Comparison of ENCODE assay signal across 14 cellular contexts in the genomic region with DNA sequence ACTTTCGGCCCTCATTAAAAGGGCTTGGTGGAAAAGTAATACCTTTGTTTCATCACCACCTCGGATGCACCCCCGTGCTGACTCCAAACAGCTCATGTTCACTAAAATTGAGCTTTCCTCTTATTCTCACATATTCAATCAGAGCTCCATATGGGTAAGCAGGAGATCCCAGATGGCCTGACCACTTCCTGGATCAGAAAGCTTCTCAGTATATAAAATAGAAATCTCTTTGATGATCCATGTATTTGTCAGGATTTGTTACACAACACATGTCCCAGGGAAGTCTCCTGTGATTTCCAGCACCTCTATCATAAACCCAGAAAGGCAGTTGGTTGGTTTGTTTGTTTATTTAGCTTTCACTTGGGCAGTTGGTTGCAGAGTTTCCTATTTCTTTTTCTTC.
"Had no signal": no experiment of that assay in that cellular context is flagged by ENCODE, and none has a peak within 500 bp of the region (broad histone marks: within the 10 kb centered on the region; RNA-seq: fewer than 3 reads in every experiment).

No MANE protein-coding gene starts in this region.

- ATAC-seq: activated naive CD4-positive, alpha-beta T cell treated with anti-CD3 and anti-CD28 coated beads, Interleukin-2, amount 50 U/mL, for 72 hours; lower lobe of right lung; naive thymus-derived CD8-positive, alpha-beta T cell; psoas muscle; T-helper 17 cell; upper lobe of right lung had no signal

- H2AFZ ChIP-seq: hepatocyte had no signal

- H3K36me3 ChIP-seq: lower lobe of right lung, sigmoid colon, upper lobe of right lung had no signal

- H3K9me3 ChIP-seq: lower lobe of right lung, psoas muscle, sigmoid colon, upper lobe of right lung had no signal

- H3K27me3 Mint-ChIP-seq: stimulated activated naive CD8-positive, alpha-beta T cell treated with anti-CD3 and anti-CD28 coated beads, Interleukin-15, Interleukin-2, amounts not matched to agents 100 ng/mL and 50 ng/mL, for 24 hours had no signal

- DNase-seq: activated CD4-positive, alpha-beta T cell treated with anti-CD3 and anti-CD28 coated beads, Interleukin-2, amount 50 U/mL, for 1 hour; activated CD4-positive, CD25-positive, alpha-beta regulatory T cell; activated effector memory CD4-positive, alpha-beta T cell treated with Interleukin-2 at 50 U/mL for 16 hours; lower lobe of right lung; naive thymus-derived CD8-positive, alpha-beta T cell; psoas muscle; sigmoid colon; stimulated activated CD4-positive, alpha-beta T cell treated with anti-CD3 and anti-CD28 coated beads, Interleukin-15, amount 100 ng/mL, for 24 hours; stimulated activated CD4-positive, alpha-beta T cell treated with anti-CD3 and anti-CD28 coated beads, Interleukin-4, amount 100 ng/mL, for 24 hours; T-helper 17 cell; upper lobe of right lung had no signal

- H3K79me2 ChIP-seq: hepatocyte had no signal

- H3K4me1 ChIP-seq: lower lobe of right lung, psoas muscle, sigmoid colon, upper lobe of right lung had no signal

- H3K27ac ChIP-seq: hepatocyte, lower lobe of right lung, psoas muscle, sigmoid colon, upper lobe of right lung had no signal

- H3K4me3 Mint-ChIP-seq: stimulated activated naive CD8-positive, alpha-beta T cell treated with anti-CD3 and anti-CD28 coated beads, Interleukin-15, Interleukin-2, amounts not matched to agents 100 ng/mL and 50 ng/mL, for 24 hours had no signal

- H3K27me3 ChIP-seq: hepatocyte, sigmoid colon, upper lobe of right lung had no signal

- H3K36me3 Mint-ChIP-seq: activated naive CD4-positive, alpha-beta T cell treated with anti-CD3 and anti-CD28 coated beads, Interleukin-2, amount 50 U/mL, for 72 hours had no signal

- H3K4me2 ChIP-seq: hepatocyte had no signal

- H3K4me3 ChIP-seq: hepatocyte, lower lobe of right lung, psoas muscle, sigmoid colon, upper lobe of right lung had no signal

- H3K27ac Mint-ChIP-seq: activated naive CD4-positive, alpha-beta T cell treated with anti-CD3 and anti-CD28 coated beads, Interleukin-2, amount 50 U/mL, for 72 hours; naive thymus-derived CD8-positive, alpha-beta T cell; stimulated activated naive CD8-positive, alpha-beta T cell treated with anti-CD3 and anti-CD28 coated beads, Interleukin-15, Interleukin-2, amounts not matched to agents 100 ng/mL and 50 ng/mL, for 24 hours; T-helper 17 cell had no signal
